In genomic region chr17:42554250-42555121, GRCh38 we compare ENCODE assay signal across 1 cellular context.
TF ChIP-seq lines count a peak whose summit lies in the region.

No MANE protein-coding gene starts in this region.

TF ChIP-seq in K562, 482 proteins besides CTCF, POLR2A, EP300 and RAD21 (continued from another document and continues in another):
- TF ChIP-seq ZNF395 (CRISPR knock-in tag; IDR thresholded peaks at IDR 0.05) (0 out of 2 replicates have a peak, but pooled peaks have one; percentile 48), ZBTB12 (CRISPR knock-in tag; IDR thresholded peaks at IDR 0.05) (peak; percentile 74), TAF15 (IDR thresholded peaks at IDR 0.05; ENCODE audit: low read depth, low read length) (no peak), ZSCAN29 (IDR thresholded peaks at IDR 0.05) (no peak), BRF1 (IDR thresholded peaks at IDR 0.05; ENCODE audit: borderline replicate concordance, extremely low read depth, insufficient read length) (no peak), ELF2 (CRISPR knock-in tag; IDR thresholded peaks at IDR 0.05) (peak; percentile 83), CBFA2T2 (conservative IDR thresholded peaks at IDR 0.05) (no peak), RBM25 (IDR thresholded peaks at IDR 0.05; ENCODE audit: low read depth, low read length, severe bottlenecking) (no peak), MNT (conservative IDR thresholded peaks at IDR 0.05) (peak in 1 of 2 experiments; percentile 71; a peak in 1 of 4 replicates), SREBF1 (IDR thresholded peaks at IDR 0.05; ENCODE audit: borderline replicate concordance, low read depth, low read length) (no peak), CREM (IDR thresholded peaks at IDR 0.05; ENCODE audit: low read depth) (peak; percentile 96), MYBL2 (IDR thresholded peaks at IDR 0.05; ENCODE audit: low read depth) (no peak), MYBL2 (CRISPR knock-in tag; IDR thresholded peaks at IDR 0.05; ENCODE audit: borderline replicate concordance) (no peak), HMBOX1 (IDR thresholded peaks at IDR 0.05) (no peak), POLR2B (IDR thresholded peaks at IDR 0.05; ENCODE audit: low read depth, partially characterized antibody) (peak; percentile 63), FOXM1 (IDR thresholded peaks at IDR 0.05; ENCODE audit: low read depth) (no peak), FOXM1 (CRISPR knock-in tag; IDR thresholded peaks at IDR 0.05; ENCODE audit: low read depth) (no peak), ETS1 (conservative IDR thresholded peaks at IDR 0.05; ENCODE audit: control insufficient read depth, low read depth, low read length) (peak; percentile 59; the same call in 1 of the 2 replicates), TFAP4 (CRISPR knock-in tag; IDR thresholded peaks at IDR 0.05; ENCODE audit: borderline replicate concordance) (peak; percentile 76; the same call in 1 of the 2 replicates), ZBTB40 (IDR thresholded peaks at IDR 0.05) (peak; percentile 75), ZBTB40 (CRISPR knock-in tag; IDR thresholded peaks at IDR 0.05) (no peak), HCFC1 (IDR thresholded peaks at IDR 0.05; ENCODE audit: low read depth, low read length) (no peak; the same call in 1 of the 2 replicates), PPARD (CRISPR knock-in tag; IDR thresholded peaks at IDR 0.05) (no peak), ID3 (CRISPR knock-in tag; IDR thresholded peaks at IDR 0.05) (no peak), ID3 (tag; IDR thresholded peaks at IDR 0.05) (no peak), TFAM (CRISPR knock-in tag; conservative IDR thresholded peaks at IDR 0.05) (no peak), AFF4 (CRISPR knock-in tag; IDR thresholded peaks at IDR 0.05) (no peak), TFE3 (CRISPR knock-in tag; IDR thresholded peaks at IDR 0.05) (no peak), NRF1 (conservative IDR thresholded peaks at IDR 0.05 in 1 of 2, IDR thresholded peaks at IDR 0.05 in 1 of 2) (peak; percentile 79 to 85)
